In genomic region chr6:160132776-160133338, GRCh38 we compare ENCODE assay signal across 15 cellular contexts. TPM values are rescaled to one million over a fixed set of nuclear protein-coding genes. Genes with fewer than 3 reads are reported as not detected.
DNase-seq lines count a peak whose midpoint lies in the region; ATAC-seq and TF ChIP-seq lines count a peak whose summit lies in the region.
"Had no signal": no experiment of that assay in that cellular context is flagged by ENCODE, and none has a peak within 500 bp of the region (broad histone marks: within the 10 kb centered on the region; RNA-seq: fewer than 3 reads in every experiment).

No MANE protein-coding gene starts in this region.

- intact Hi-C loops in mammary epithelial cell (cut with micrococcal nuclease), result no loop called here
- intact Hi-C loops in MCF 10A (cut with micrococcal nuclease), result no loop called here
- intact Hi-C loops in stomach (cut with DNase I; ENCODE audit: low total_unique reads), result no loop called here
- intact Hi-C loops in esophagus muscularis mucosa (cut with DNase I), result no loop called here
- intact Hi-C loops in Right ventricle myocardium inferior (cut with DNase I), result no loop called here

- DNase-seq in mammary epithelial cell (peak; percentile 14), MCF 10A (ENCODE audit: unreplicated experiment) (no peak), T-helper 17 cell (no peak), fibroblast of the aortic adventitia (ENCODE audit: low read depth) (peak; percentile 16), stomach (peak; percentile 20), NCI-H2171 treated with DMSO at 0.1 percent for 48 hours (lab: John Stamatoyannopoulos, UW) (no peak), esophagus muscularis mucosa (ENCODE audit: extremely low spot score) (no peak), Right ventricle myocardium inferior (ENCODE audit: missing footprints) (no peak)
- DNase-seq: activated effector memory CD4-positive, alpha-beta T cell treated with anti-CD3 and anti-CD28 coated beads, Interleukin-2, amount 50 U/mL, for 16 hours; Calu3; NCI-H2029; NCI-H748 treated with DMSO at 0.1 percent for 48 hours; RPMI8226; stimulated activated CD4-positive, alpha-beta T cell treated with anti-CD3 and anti-CD28 coated beads, Interleukin-12 subunit alpha, Interleukin-12 subunit beta, amount 100 ng/mL, for 4 hours had no signal

- in situ Hi-C loops in mammary epithelial cell (cut with MboI; ENCODE audit: low sequenced_read_pairs in 2 of 2), result loop anchor here in 1 of 2 donors (25.0 kb wide), 1 partner anchor 329 kb away; no protein-coding TSS in a partner anchor

- no peaks in the 10 kb centered on the region for H3K36me3 Mint-ChIP-seq in MCF 10A (ENCODE audit: insufficient read depth, unreplicated experiment)
- peaks cover 3% of the 10 kb centered on the region for H3K36me3 Mint-ChIP-seq in T-helper 17 cell (ENCODE audit: low read depth)

- H3K4me1 ChIP-seq in mammary epithelial cell (ENCODE audit: insufficient read depth, low read length), result no peaks in the 10 kb centered on the region
- H3K4me1 ChIP-seq in stomach, result peaks cover 9 to 16% (median 11%) of the 10 kb centered on the region in 4 donors
- peaks cover 0 to under 1% (median 0%) of the 10 kb centered on the region in 4 donors for H3K4me1 ChIP-seq in esophagus muscularis mucosa

- no peak overlapping the region for H2AFZ ChIP-seq in mammary epithelial cell (ENCODE audit: low read depth, low read length)

- dilution Hi-C loops in mammary epithelial cell (cut with HindIII; ENCODE audit: low sequenced_read_pairs), result no loop called here

- no peaks in the 10 kb centered on the region for H3K36me3 ChIP-seq in mammary epithelial cell (ENCODE audit: insufficient read depth, low read length)
- H3K36me3 ChIP-seq in stomach, result no peaks in the 10 kb centered on the region
- H3K36me3 ChIP-seq in esophagus muscularis mucosa, result no peaks in the 10 kb centered on the region

- H3K27me3 Mint-ChIP-seq in MCF 10A (ENCODE audit: insufficient read depth, unreplicated experiment), result no peaks in the 10 kb centered on the region
- peaks cover 14% of the 10 kb centered on the region for H3K27me3 Mint-ChIP-seq in T-helper 17 cell

- 94% methylated on average over 10 of the region's 12 CpGs for WGBS in mammary epithelial cell (ENCODE audit: low coverage, missing lambda C conversion rate)
- 60 to 86% (median 82%) methylated on average over 12 of the region's 12 CpGs for WGBS in stomach, 5 donors
- 69% methylated on average over 12 of the region's 12 CpGs for WGBS in esophagus muscularis mucosa

- no peaks in the 10 kb centered on the region for H4K20me1 ChIP-seq in mammary epithelial cell (ENCODE audit: insufficient read depth, low read length)

- H3K4me1 Mint-ChIP-seq in MCF 10A (ENCODE audit: insufficient read depth, unreplicated experiment), result no peaks in the 10 kb centered on the region
- H3K4me1 Mint-ChIP-seq in T-helper 17 cell, result peaks cover 12% of the 10 kb centered on the region

- no peaks in the 10 kb centered on the region for H3K27me3 ChIP-seq in mammary epithelial cell (ENCODE audit: insufficient read depth, low read length)
- H3K27me3 ChIP-seq in stomach, result no peaks in the 10 kb centered on the region
- no peaks in the 10 kb centered on the region for H3K27me3 ChIP-seq in esophagus muscularis mucosa

- TF ChIP-seq CTCF in mammary epithelial cell (conservative IDR thresholded peaks at IDR 0.05 in 1 of 2, IDR thresholded peaks at IDR 0.05 in 1 of 2; ENCODE audit: extremely low read depth in 1 of 2, insufficient read depth in 1 of 2, low read depth in 1 of 2, low read length in 2 of 2) (no peak), MCF 10A (IDR thresholded peaks at IDR 0.05; ENCODE audit: unreplicated experiment) (no peak), fibroblast of the aortic adventitia (IDR thresholded peaks at IDR 0.05; ENCODE audit: insufficient read depth, low read length) (no peak), stomach (IDR thresholded peaks at IDR 0.05) (no peak), esophagus muscularis mucosa (IDR thresholded peaks at IDR 0.05) (no peak)

- H3K9me3 ChIP-seq in mammary epithelial cell (replicated peaks; ENCODE audit: insufficient read depth, low read length) (no peaks in the 10 kb centered on the region), T-helper 17 cell (ENCODE audit: control insufficient read depth, low read length, poor library complexity, severe bottlenecking) (no peaks in the 10 kb centered on the region), stomach (no peaks in the 10 kb centered on the region), esophagus muscularis mucosa (no peaks in the 10 kb centered on the region)

- H3K4me3 ChIP-seq in mammary epithelial cell (replicated peaks in 1 of 3; ENCODE audit: insufficient read depth in 1 of 3, low read depth in 2 of 3, low read length in 3 of 3) (no peak overlapping the region), fibroblast of the aortic adventitia (ENCODE audit: low read depth, low read length) (no peak overlapping the region), stomach (no peak overlapping the region), esophagus muscularis mucosa (no peak overlapping the region)

- CTCF ChIA-PET in mammary epithelial cell (lab: Charles Lee; ENCODE audit: low non-redundant PET), result no interaction called here
- CTCF ChIA-PET in MCF 10A (lab: Yijun Ruan, JAX), result interaction anchor here (0.8 to 6.7 kb wide), 3 partner anchors 31 to 323 kb away, joined by 5 to 91 read pairs (median 6); no protein-coding TSS in a partner anchor

- H3K27ac Mint-ChIP-seq in MCF 10A (ENCODE audit: low read depth, unreplicated experiment), result no peak overlapping the region
- H3K27ac Mint-ChIP-seq in T-helper 17 cell, result peak overlapping the region; percentile 16
- H3K27ac Mint-ChIP-seq: T-helper 2 cell treated with Interferon-gamma antibody and Interleukin-4, amounts not matched to agents 5 μg/mL and 100 μg/mL, for 36 hours had no signal

- ATAC-seq in T-helper 17 cell, result no peak
- ATAC-seq in Right ventricle myocardium inferior, result no peak

- H3K4me3 Mint-ChIP-seq in MCF 10A (ENCODE audit: unreplicated experiment), result no peak overlapping the region
- H3K4me3 Mint-ChIP-seq in T-helper 17 cell, result no peak overlapping the region
- H3K4me3 Mint-ChIP-seq: T-helper 2 cell treated with Interferon-gamma antibody and Interleukin-4, amounts not matched to agents 5 μg/mL and 100 μg/mL, for 36 hours had no signal

- H3K9ac ChIP-seq in mammary epithelial cell (ENCODE audit: insufficient read depth, low read length), result no peak overlapping the region

- POLR2A ChIA-PET in MCF 10A (lab: Yijun Ruan, JAX), result no interaction called here

- no peaks in the 10 kb centered on the region for H3K79me2 ChIP-seq in mammary epithelial cell (ENCODE audit: insufficient read depth, low read length)

- H3K27ac ChIP-seq in mammary epithelial cell (ENCODE audit: insufficient read depth, low read depth, low read length), result no peak overlapping the region
- H3K27ac ChIP-seq in stomach, result no peak overlapping the region
- H3K27ac ChIP-seq in esophagus muscularis mucosa (replicated peaks in 1 of 4), result no peak overlapping the region

- no TSS peak for BruUV-seq in mammary epithelial cell (replicated peaks; lab: Mats Ljungman, UMichigan)
- no TSS peak for BruUV-seq in MCF 10A (replicated peaks; lab: Mats Ljungman, UMichigan)

- H3K4me2 ChIP-seq in mammary epithelial cell (ENCODE audit: insufficient read depth, low read depth, low read length), result no peak overlapping the region

- TF ChIP-seq EP300 in stomach (IDR thresholded peaks at IDR 0.05), result no peak
- no peak for TF ChIP-seq EP300 in esophagus muscularis mucosa (IDR thresholded peaks at IDR 0.05)

- H3K9me3 Mint-ChIP-seq in MCF 10A (ENCODE audit: unreplicated experiment), result no peaks in the 10 kb centered on the region
- H3K9me3 Mint-ChIP-seq: T-helper 2 cell treated with Interferon-gamma antibody and Interleukin-4, amounts not matched to agents 5 μg/mL and 100 μg/mL, for 36 hours had no signal

- TF ChIP-seq POLR2A in stomach (IDR thresholded peaks at IDR 0.05), result no peak
- TF ChIP-seq POLR2A in esophagus muscularis mucosa (IDR thresholded peaks at IDR 0.05; ENCODE audit: low read depth), result no peak

RNA-seq across cellular contexts. Expression of gene SLC22A1, which starts 11.2 kb away (rescaled TPM):
- total RNA-seq in mammary epithelial cell (1 to 10 TPM; 2.5 to 3.4 TPM), MCF 10A (2022) (0.86 and 1.4 TPM in 2 replicates), T-helper 17 cell (under 1 TPM; 0.21 to 0.45 TPM), fibroblast of the aortic adventitia (ENCODE audit: low replicate concordance) (0.09 and 5.8 TPM in 2 replicates), stomach (10 to 100 TPM in 1 of 5 donors, 1 to 10 TPM in 3, not detected in 1; 2.0 to 36.2 (median 2.7) TPM), esophagus muscularis mucosa (under 1 TPM in 3 of 4 donors, not detected in 1; 0.26 to 0.52 (median 0.33) TPM), Right ventricle myocardium inferior (0.51 TPM)
- polyA plus RNA-seq in mammary epithelial cell (0.08 TPM), stomach (under 1 TPM in 2 of 3 donors, not detected in 1; 0.20 to 0.31 TPM)
- not detected for polyA minus RNA-seq in mammary epithelial cell

Comparison
In these comparisons a context has a peak if more than half of its experiments do, and no peak if none do; other contexts are left out.
1. DNase-seq: peak in mammary epithelial cell (single experiment), fibroblast of the aortic adventitia (single experiment) and stomach (single experiment); none in MCF 10A (single experiment), T-helper 17 cell (0 of 3), NCI-H2171 treated with DMSO at 0.1 percent for 48 hours (single experiment), esophagus muscularis mucosa (single experiment) and Right ventricle myocardium inferior (single experiment).